Comparison of ENCODE assay signal across 13 cellular contexts in genomic region chr12:114361545-114361944, GRCh38. TPM values are rescaled to one million over a fixed set of nuclear protein-coding genes. Genes with fewer than 3 reads are reported as not detected.
A peak's percentile ranks its signal among the peaks of the same experiment; 100 is the strongest.
DNase-seq lines count a peak whose midpoint lies in the region; ATAC-seq and TF ChIP-seq lines count a peak whose summit lies in the region.
"Had no signal": no experiment of that assay in that cellular context is flagged by ENCODE, and none has a peak within 500 bp of the region (broad histone marks: within the 10 kb centered on the region; RNA-seq: fewer than 3 reads in every experiment).

No MANE protein-coding gene starts in this region.

- peaks cover 12% of the 10 kb centered on the region for H3K9me3 Mint-ChIP-seq in GM23338
- peaks cover 4% of the 10 kb centered on the region for H3K9me3 Mint-ChIP-seq in neural crest cell
- H3K9me3 Mint-ChIP-seq in activated CD4-positive, alpha-beta memory T cell treated with anti-CD3 and anti-CD28 coated beads, Interleukin-2, amount 10 ng/mL, durations not matched to agents 7 days and 5 days: peaks cover 4% of the 10 kb centered on the region
- no peaks in the 10 kb centered on the region for H3K9me3 Mint-ChIP-seq in T-helper 2 cell treated with Interferon-gamma antibody and Interleukin-4, amounts not matched to agents 5 μg/mL and 100 μg/mL, for 36 hours

- intact Hi-C loops in heart left ventricle (cut with DNase I) (loop anchor here in 1 of 10 donors (5.0 kb wide), 1 partner anchor 41 kb away; no protein-coding TSS in a partner anchor), right cardiac atrium (cut with DNase I) (no loop called here)

- H3F3A ChIP-seq in GM23338 (replicated peaks; ENCODE audit: low read depth): no peaks in the 10 kb centered on the region

- H3K4me3 ChIP-seq in GM23338 (no peak overlapping the region), heart left ventricle (no peak overlapping the region), right cardiac atrium (ENCODE audit: low read length) (no peak overlapping the region)
- H3K4me3 ChIP-seq: HAP-1 had no signal

- H3K27ac ChIP-seq in GM23338 (ENCODE audit: low read depth) (no peak overlapping the region), heart left ventricle (peak overlapping the region in 6 of 12 donors; percentile 24 to 74 (median 58)), right cardiac atrium (ENCODE audit: low read length) (peak overlapping the region; percentile 43)
- H3K27ac ChIP-seq: C4-2B had no signal

- no peak for DNase-seq in GM23338 (ENCODE audit: low spot score)
- no peak for DNase-seq in heart left ventricle
- no peak for DNase-seq in right cardiac atrium
- no peak for DNase-seq in neural crest cell (ENCODE audit: low read depth, low spot score)
- DNase-seq in activated CD4-positive, alpha-beta memory T cell treated with anti-CD3 and anti-CD28 coated beads, Interleukin-2, amount 10 ng/mL, durations not matched to agents 7 days and 5 days: no peak
- no peak for DNase-seq in T-helper 2 cell treated with Interferon-gamma antibody and Interleukin-4, amounts not matched to agents 5 μg/mL and 100 μg/mL, for 36 hours (ENCODE audit: low spot score)
- no peak for DNase-seq in activated CD4-positive, alpha-beta T cell treated with anti-CD3 and anti-CD28 coated beads for 1 hour
- DNase-seq: BE2C; CD4-positive, alpha-beta memory T cell; DMS79 had no signal

- TF ChIP-seq CTCF in GM23338 (conservative IDR thresholded peaks at IDR 0.05; ENCODE audit: low read depth in 2 of 2) (no peak), heart left ventricle (IDR thresholded peaks at IDR 0.05) (no peak), neural crest cell (conservative IDR thresholded peaks at IDR 0.05) (no peak)

- H3K27ac Mint-ChIP-seq in GM23338: 0 out of 2 replicates have a peak overlapping the region, but pooled peaks have one; percentile 21
- H3K27ac Mint-ChIP-seq in neural crest cell (ENCODE audit: unreplicated experiment): peak overlapping the region; percentile 75
- H3K27ac Mint-ChIP-seq in activated CD4-positive, alpha-beta memory T cell treated with anti-CD3 and anti-CD28 coated beads, Interleukin-2, amount 10 ng/mL, durations not matched to agents 7 days and 5 days: no peak overlapping the region
- no peak overlapping the region for H3K27ac Mint-ChIP-seq in T-helper 2 cell treated with Interferon-gamma antibody and Interleukin-4, amounts not matched to agents 5 μg/mL and 100 μg/mL, for 36 hours
- H3K27ac Mint-ChIP-seq: CD4-positive, alpha-beta memory T cell had no signal

- H3K27me3 ChIP-seq in GM23338 (ENCODE audit: insufficient read depth) (no peaks in the 10 kb centered on the region), heart left ventricle (no peaks in the 10 kb centered on the region), right cardiac atrium (ENCODE audit: control insufficient read depth, insufficient read depth) (no peaks in the 10 kb centered on the region)

- CTCF ChIA-PET in activated CD4-positive, alpha-beta memory T cell treated with anti-CD3 and anti-CD28 coated beads, Interleukin-2, amount 10 ng/mL, durations not matched to agents 7 days and 5 days (lab: Charles Lee): no interaction called here

- no peaks in the 10 kb centered on the region for H4K20me1 ChIP-seq in GM23338 (replicated peaks; ENCODE audit: insufficient read depth)

- H3K36me3 Mint-ChIP-seq in GM23338 (ENCODE audit: low read depth) (peaks cover 5% of the 10 kb centered on the region; the same call in 2 of the 3 replicates), neural crest cell (ENCODE audit: low read depth) (no peaks in the 10 kb centered on the region)
- no peaks in the 10 kb centered on the region for H3K36me3 Mint-ChIP-seq in activated CD4-positive, alpha-beta memory T cell treated with anti-CD3 and anti-CD28 coated beads, Interleukin-2, amount 10 ng/mL, durations not matched to agents 7 days and 5 days (ENCODE audit: low read depth)
- H3K36me3 Mint-ChIP-seq in T-helper 2 cell treated with Interferon-gamma antibody and Interleukin-4, amounts not matched to agents 5 μg/mL and 100 μg/mL, for 36 hours (ENCODE audit: low read depth): no peaks in the 10 kb centered on the region
- H3K36me3 Mint-ChIP-seq: CD4-positive, alpha-beta memory T cell had no signal

- no peak overlapping the region for H3K4me2 ChIP-seq in GM23338

- no peak for TF ChIP-seq POLR2A in heart left ventricle (IDR thresholded peaks at IDR 0.05)

- H3K36me3 ChIP-seq in GM23338 (ENCODE audit: insufficient read depth) (no peaks in the 10 kb centered on the region), heart left ventricle (peaks cover 0 to 64% (median 11%) of the 10 kb centered on the region in 9 donors)
- H3K36me3 ChIP-seq: BE2C had no signal

- H3K27me3 Mint-ChIP-seq in GM23338 (ENCODE audit: insufficient read depth, low read depth, poor library complexity): peaks cover 4% of the 10 kb centered on the region
- H3K27me3 Mint-ChIP-seq in neural crest cell (ENCODE audit: low read depth): peaks cover 65% of the 10 kb centered on the region
- no peaks in the 10 kb centered on the region for H3K27me3 Mint-ChIP-seq in activated CD4-positive, alpha-beta memory T cell treated with anti-CD3 and anti-CD28 coated beads, Interleukin-2, amount 10 ng/mL, durations not matched to agents 7 days and 5 days
- H3K27me3 Mint-ChIP-seq in T-helper 2 cell treated with Interferon-gamma antibody and Interleukin-4, amounts not matched to agents 5 μg/mL and 100 μg/mL, for 36 hours (ENCODE audit: low read depth): no peaks in the 10 kb centered on the region

- H3K79me2 ChIP-seq in GM23338 (replicated peaks; ENCODE audit: insufficient read depth): no peaks in the 10 kb centered on the region

- 12 to 29% (median 17%) methylated on average over 5 of the region's 5 CpGs for WGBS in heart left ventricle, 4 donors
- 13% methylated on average over 5 of the region's 5 CpGs for WGBS in right cardiac atrium

- H3K4me1 ChIP-seq in GM23338 (ENCODE audit: insufficient read depth) (no peaks in the 10 kb centered on the region), heart left ventricle (peaks cover 0 to 25% (median 5%) of the 10 kb centered on the region in 12 donors), right cardiac atrium (ENCODE audit: control insufficient read depth, insufficient read depth, low read length) (peaks cover 8% of the 10 kb centered on the region)
- H3K4me1 ChIP-seq: BE2C, HAP-1 had no signal

- H3K9me2 ChIP-seq in GM23338 (ENCODE audit: insufficient read depth): no peaks in the 10 kb centered on the region; the same call in 1 of the 2 replicates

- peak overlapping the region; percentile 84 for H2AFZ ChIP-seq in GM23338

- H3K4me3 Mint-ChIP-seq in GM23338: no peak overlapping the region
- no peak overlapping the region for H3K4me3 Mint-ChIP-seq in neural crest cell
- no peak overlapping the region for H3K4me3 Mint-ChIP-seq in activated CD4-positive, alpha-beta memory T cell treated with anti-CD3 and anti-CD28 coated beads, Interleukin-2, amount 10 ng/mL, durations not matched to agents 7 days and 5 days
- no peak overlapping the region for H3K4me3 Mint-ChIP-seq in T-helper 2 cell treated with Interferon-gamma antibody and Interleukin-4, amounts not matched to agents 5 μg/mL and 100 μg/mL, for 36 hours

- H3K9me3 ChIP-seq in heart left ventricle (peaks cover 0 to 7% (median 0%) of the 10 kb centered on the region in 12 donors), right cardiac atrium (ENCODE audit: control insufficient read depth, low read length) (no peaks in the 10 kb centered on the region)
- H3K9me3 ChIP-seq: BE2C had no signal

- POLR2A ChIA-PET in activated CD4-positive, alpha-beta memory T cell treated with anti-CD3 and anti-CD28 coated beads, Interleukin-2, amount 10 ng/mL, durations not matched to agents 7 days and 5 days (lab: Charles Lee): no interaction called here

- H3K4me1 Mint-ChIP-seq in GM23338: peaks cover 4% of the 10 kb centered on the region; the same call in 1 of the 3 replicates
- no peaks in the 10 kb centered on the region for H3K4me1 Mint-ChIP-seq in neural crest cell
- H3K4me1 Mint-ChIP-seq in activated CD4-positive, alpha-beta memory T cell treated with anti-CD3 and anti-CD28 coated beads, Interleukin-2, amount 10 ng/mL, durations not matched to agents 7 days and 5 days: no peaks in the 10 kb centered on the region
- no peaks in the 10 kb centered on the region for H3K4me1 Mint-ChIP-seq in T-helper 2 cell treated with Interferon-gamma antibody and Interleukin-4, amounts not matched to agents 5 μg/mL and 100 μg/mL, for 36 hours (ENCODE audit: low read depth)
- H3K4me1 Mint-ChIP-seq: CD4-positive, alpha-beta memory T cell had no signal

- ATAC-seq in GM23338: no peak
- peak; percentile 38 to 62 (median 55) for ATAC-seq in heart left ventricle
- peak; percentile 26 to 34 for ATAC-seq in right cardiac atrium

TF ChIP-seq in GM23338, 12 proteins besides CTCF, POLR2A, EP300 and RAD21 (continues in another document):
- no peak for TF ChIP-seq REST (IDR thresholded peaks at IDR 0.05; ENCODE audit: unreplicated experiment)

RNA-seq across cellular contexts. Expression of gene TBX5, which starts 44.4 kb away (rescaled TPM):
- 0.21 TPM in 1 of 2 replicates, not detected in the other for total RNA-seq in GM23338 (2014; rRNA removed; shearing (Covaris generic))
- polyA plus RNA-seq in GM23338 (2016; fragmentation: Nextera tagmentation; extraction: Ambion mirVana) (not detected in 2 replicates), heart left ventricle (10 to 100 TPM in 1 of 2 donors, 1 to 10 TPM in 1; 8.1 to 21.3 TPM), right cardiac atrium (97.3 TPM)
- total RNA-seq in heart left ventricle (10 to 100 TPM; 33.6 to 74.5 (median 44.9) TPM), right cardiac atrium (100 to 1,000 TPM; 181 to 275 (median 191) TPM), neural crest cell (not detected in 2 replicates)
- not detected for total RNA-seq in activated CD4-positive, alpha-beta memory T cell treated with anti-CD3 and anti-CD28 coated beads, Interleukin-2, amount 10 ng/mL, durations not matched to agents 7 days and 5 days
- total RNA-seq: CD4-positive, alpha-beta memory T cell; H1 had no signal
- polyA plus RNA-seq: CD4-positive, alpha-beta memory T cell had no signal

Comparison
In these comparisons a context has a peak if more than half of its experiments do, and no peak if none do; other contexts are left out.
1. H3K27ac Mint-ChIP-seq: peak in GM23338 (single experiment) and neural crest cell (single experiment); none in activated CD4-positive, alpha-beta memory T cell treated with anti-CD3 and anti-CD28 coated beads, Interleukin-2, amount 10 ng/mL, durations not matched to agents 7 days and 5 days (single experiment) and T-helper 2 cell treated with Interferon-gamma antibody and Interleukin-4, amounts not matched to agents 5 μg/mL and 100 μg/mL, for 36 hours (single experiment).
2. RNA of gene TBX5, which starts 44.4 kb away (total RNA-seq): 181 to 275 TPM in right cardiac atrium and 33.6 to 74.5 TPM in heart left ventricle; 0.21 TPM in GM23338, not detected in neural crest cell and not detected in activated CD4-positive, alpha-beta memory T cell treated with anti-CD3 and anti-CD28 coated beads, Interleukin-2, amount 10 ng/mL, durations not matched to agents 7 days and 5 days; every median in the first group is over 10 times any median in the second.